ENCODE assay signal across 17 cellular contexts in genomic region chrX:1185556-1185955, GRCh38.
DNase-seq lines count a peak whose midpoint lies in the region.
"Had no signal": no experiment of that assay in that cellular context is flagged by ENCODE, and none has a peak within 500 bp of the region (broad histone marks: within the 10 kb centered on the region; RNA-seq: fewer than 3 reads in every experiment).

No MANE protein-coding gene starts in this region.

- peak; percentile 75 for DNase-seq in activated effector memory CD4-positive, alpha-beta T cell treated with anti-CD3 and anti-CD28 coated beads, Interleukin-2, amount 50 U/mL, for 16 hours
- DNase-seq in activated effector memory CD4-positive, alpha-beta T cell treated with Interleukin-2 at 50 U/mL for 16 hours = no peak
- peak; percentile 62 for DNase-seq in activated CD8-positive, alpha-beta memory T cell treated with anti-CD3 and anti-CD28 coated beads, Interleukin-2, amount 50 U/mL, for 48 hours
- DNase-seq in islet precursor cell = peak; percentile 49
- DNase-seq in stimulated activated CD8-positive, alpha-beta memory T cell treated with anti-CD3 and anti-CD28 coated beads, Interleukin-4, amount 100 ng/mL, for 48 hours = peak; percentile 59
- DNase-seq in NCI-H2196 (lab: John Stamatoyannopoulos, UW; ENCODE audit: unreplicated experiment) = no peak
- DNase-seq in amniotic stem cell (lab: John Stamatoyannopoulos, UW) = no peak
- DNase-seq: ACHN, GOT3, Kasumi-1, MG63, NCI-H1048, NCI-H1436, NCI-H1930, NCI-H526, PC-3, RPMI8226 had no signal

Comparison
In these comparisons a context has a peak if more than half of its experiments do, and no peak if none do; other contexts are left out.
1. DNase-seq: peak in activated effector memory CD4-positive, alpha-beta T cell treated with anti-CD3 and anti-CD28 coated beads, Interleukin-2, amount 50 U/mL, for 16 hours (single experiment), activated CD8-positive, alpha-beta memory T cell treated with anti-CD3 and anti-CD28 coated beads, Interleukin-2, amount 50 U/mL, for 48 hours (single experiment), islet precursor cell (single experiment) and stimulated activated CD8-positive, alpha-beta memory T cell treated with anti-CD3 and anti-CD28 coated beads, Interleukin-4, amount 100 ng/mL, for 48 hours (single experiment); none in activated effector memory CD4-positive, alpha-beta T cell treated with Interleukin-2 at 50 U/mL for 16 hours (single experiment), NCI-H2196 (single experiment) and amniotic stem cell (single experiment).